Comparison of ENCODE assay signal across 1 cellular context in the genomic region with DNA sequence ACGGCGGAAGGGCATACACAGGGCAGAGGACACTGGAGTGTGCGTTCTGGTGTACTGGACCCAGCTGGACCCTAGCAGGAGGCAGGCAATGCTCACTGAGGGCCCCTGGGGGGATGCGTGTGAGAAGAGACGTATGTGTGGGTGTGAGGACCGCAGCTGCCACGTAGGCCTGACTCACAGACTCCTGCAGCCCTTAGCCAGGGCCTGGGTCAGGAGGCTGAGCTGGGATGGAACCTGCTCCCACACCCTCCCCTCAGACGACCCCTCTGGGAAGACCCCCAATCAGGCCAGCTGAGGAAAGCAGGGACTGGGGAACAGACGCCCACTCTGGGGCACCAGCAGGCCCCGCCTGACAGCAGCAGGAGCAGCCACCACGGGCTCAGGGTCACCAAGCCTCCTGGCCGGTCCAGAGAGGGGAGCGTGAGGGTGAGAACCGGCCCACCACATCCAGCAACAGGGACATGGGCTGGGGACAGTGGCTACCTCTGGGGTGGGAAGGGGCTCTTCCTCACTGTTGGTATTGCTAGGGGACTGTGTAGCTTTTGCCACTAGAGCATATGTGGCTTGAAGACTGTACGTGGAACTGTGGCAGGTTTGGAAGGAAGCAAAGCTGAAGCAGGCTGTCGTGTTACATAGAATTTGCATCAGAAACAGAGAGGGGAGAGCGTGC.
TF ChIP-seq lines count a peak whose summit lies in the region.

No MANE protein-coding gene starts in this region.

TF ChIP-seq in K562, 482 proteins besides CTCF, POLR2A, EP300 and RAD21:
- 0 out of 2 replicates have a peak, but pooled peaks have one; percentile 1 for TF ChIP-seq POLR2G (IDR thresholded peaks at IDR 0.05; ENCODE audit: low read depth, low read length)
